In genomic region chr12:125211464-125211863, GRCh38 we compare ENCODE assay signal across 21 cellular contexts. TPM values are rescaled to one million over a fixed set of nuclear protein-coding genes. Genes with fewer than 3 reads are reported as not detected.
DNase-seq lines count a peak whose midpoint lies in the region; ATAC-seq, FAIRE-seq and TF ChIP-seq lines count a peak whose summit lies in the region.
"Had no signal": no experiment of that assay in that cellular context is flagged by ENCODE, and none has a peak within 500 bp of the region (broad histone marks: within the 10 kb centered on the region; RNA-seq: fewer than 3 reads in every experiment).

No MANE protein-coding gene starts in this region.

- H3K4me1 ChIP-seq in H1 (replicated peaks in 1 of 4; ENCODE audit: control insufficient read depth in 3 of 4, insufficient read depth in 4 of 4, low read length in 3 of 4) (peaks cover 6 to 21% (median 12%) of the 10 kb centered on the region in 4 experiments), neuronal stem cell (ENCODE audit: control insufficient read depth in 2 of 2, insufficient read depth in 1 of 2, low read depth in 1 of 2, low read length in 2 of 2) (peaks cover 0 to 13% of the 10 kb centered on the region in 2 donors), BE2C (no peaks in the 10 kb centered on the region)

- no peak overlapping the region for H2BK20ac ChIP-seq in H1 (ENCODE audit: low read length)

- H4K8ac ChIP-seq in H1 (ENCODE audit: extremely low read depth, insufficient read depth, low read length) (no peak overlapping the region), neuronal stem cell (ENCODE audit: low read depth, low read length) (no peak overlapping the region)

- H2BK12ac ChIP-seq in H1 (ENCODE audit: low read depth, low read length): 0 out of 2 replicates have a peak overlapping the region, but pooled peaks have one; percentile 50
- H2BK12ac ChIP-seq in neuronal stem cell (ENCODE audit: low read length): no peak overlapping the region

- H3K4me2 ChIP-seq in H1 (ENCODE audit: insufficient read depth in 1 of 2, low read depth in 2 of 2, low read length in 2 of 2) (no peak overlapping the region), neuronal stem cell (ENCODE audit: insufficient read depth, low read length, poor library complexity, severe bottlenecking) (no peak overlapping the region)
- H3K4me2 ChIP-seq: BLaER1 had no signal

- H4K91ac ChIP-seq in H1 (replicated peaks; ENCODE audit: insufficient read length, low read length) (no peak overlapping the region), neuronal stem cell (ENCODE audit: low read depth, low read length, poor library complexity) (no peak overlapping the region)

- H2BK15ac ChIP-seq in H1 (ENCODE audit: low read length): no peak overlapping the region
- no peak overlapping the region for H2BK15ac ChIP-seq in neuronal stem cell (ENCODE audit: low read length)

- H3K4me3 ChIP-seq in SK-N-MC: no peak overlapping the region
- H3K4me3 ChIP-seq in H1 (ENCODE audit: extremely low read depth in 1 of 4, insufficient read depth in 2 of 4, low read depth in 3 of 4, low read length in 4 of 4): no peak overlapping the region
- H3K4me3 ChIP-seq in neuronal stem cell (ENCODE audit: low read length in 2 of 2): no peak overlapping the region
- no peak overlapping the region for H3K4me3 ChIP-seq in BE2C (ENCODE audit: low read depth, low read length)
- H3K4me3 ChIP-seq: BLaER1 had no signal

- H3K9me3 ChIP-seq in SK-N-MC (ENCODE audit: low read depth, low read length): no peaks in the 10 kb centered on the region
- no peaks in the 10 kb centered on the region for H3K9me3 ChIP-seq in H1 (ENCODE audit: insufficient read depth in 2 of 2, low read depth in 1 of 2, low read length in 1 of 2)
- H3K9me3 ChIP-seq in neuronal stem cell (replicated peaks in 1 of 2; ENCODE audit: control insufficient read depth in 2 of 2, insufficient read depth in 1 of 2, low read depth in 1 of 2, low read length in 2 of 2): no peaks in the 10 kb centered on the region
- H3K9me3 ChIP-seq in BE2C: no peaks in the 10 kb centered on the region
- H3K9me3 ChIP-seq: BLaER1 had no signal

- no peak overlapping the region for H3K56ac ChIP-seq in H1 (replicated peaks; ENCODE audit: insufficient read length, low read depth, low read length)

- CTCF ChIA-PET in H1 (lab: Charles Lee; ENCODE audit: partially characterized antibody): interaction anchor here (0.7 to 2.6 kb wide), 4 partner anchors 10 to 184 kb away, joined by 3 to 12 read pairs (median 5); no protein-coding TSS in a partner anchor

- H2BK5ac ChIP-seq in H1 (ENCODE audit: low read depth, low read length) (no peak overlapping the region), neuronal stem cell (ENCODE audit: low read length) (no peak overlapping the region)

- no peak for TF ChIP-seq EP300 in H1 (IDR thresholded peaks at IDR 0.05; ENCODE audit: borderline replicate concordance in 1 of 2, low read depth in 2 of 2, low read length in 2 of 2)

- POLR2A ChIA-PET in H1 (lab: Charles Lee; ENCODE audit: partially characterized antibody): interaction anchor here (0.7 to 1.6 kb wide), 4 partner anchors 11 to 115 kb away, joined by 3 to 7 read pairs (median 4); no protein-coding TSS in a partner anchor

- no peak for TF ChIP-seq RAD21 in H1 (IDR thresholded peaks at IDR 0.05 in 1 of 2, conservative IDR thresholded peaks at IDR 0.05 in 1 of 2; ENCODE audit: low read depth in 2 of 2, low read length in 2 of 2)

- H3K36me3 ChIP-seq in SK-N-MC (ENCODE audit: insufficient read depth, low read length) (peaks cover 46% of the 10 kb centered on the region), H1 (ENCODE audit: control insufficient read depth in 2 of 4, insufficient read depth in 4 of 4, low read length in 3 of 4) (no peaks in the 10 kb centered on the region), neuronal stem cell (replicated peaks in 1 of 2; ENCODE audit: control insufficient read depth in 2 of 2, insufficient read depth in 2 of 2, low read length in 2 of 2) (peaks cover 0 to 2% of the 10 kb centered on the region in 2 donors), BE2C (no peaks in the 10 kb centered on the region)
- H3K36me3 ChIP-seq: BLaER1 had no signal

- no peak overlapping the region for H3K23ac ChIP-seq in H1 (ENCODE audit: insufficient read length)
- no peak overlapping the region for H3K23ac ChIP-seq in neuronal stem cell (ENCODE audit: low read depth, low read length, poor library complexity)

- peaks cover 12 to 31% of the 10 kb centered on the region in 2 experiments for H4K20me1 ChIP-seq in H1 (replicated peaks in 1 of 2; ENCODE audit: control insufficient read depth in 1 of 2, insufficient read depth in 2 of 2, low read length in 2 of 2)
- H4K20me1 ChIP-seq: BLaER1 had no signal

- no peaks in the 10 kb centered on the region for H3K23me2 ChIP-seq in H1 (ENCODE audit: low read depth, low read length)

- DNase-seq in SK-N-MC (ENCODE audit: low read depth, low spot score) (no peak), H1 (ENCODE audit: low read depth in 1 of 2, low spot score in 2 of 2) (no peak), neuronal stem cell (ENCODE audit: low spot score) (no peak), KG1 (lab: John Stamatoyannopoulos, UW) (no peak), BE2C (no peak)
- DNase-seq: ACHN; CD4-positive, alpha-beta memory T cell; DMS153; DMS79; GDM1; GOT3; H9; IMR-90 had no signal

- no peak overlapping the region for H4K5ac ChIP-seq in H1 (ENCODE audit: insufficient read length, low read depth, low read length)

- no peak for TF ChIP-seq POLR2A in H1 (IDR thresholded peaks at IDR 0.05; ENCODE audit: control extremely low read depth in 1 of 2, low read depth in 2 of 2, low read length in 2 of 2)

- H3K4ac ChIP-seq in H1 (replicated peaks; ENCODE audit: insufficient read length, low read depth, low read length) (no peak overlapping the region), neuronal stem cell (ENCODE audit: low read length) (no peak overlapping the region)

- H3K18ac ChIP-seq in H1 (ENCODE audit: extremely low read depth, low read length): no peak overlapping the region
- H3K18ac ChIP-seq in neuronal stem cell (ENCODE audit: low read length): peak overlapping the region; percentile 21

- H3K14ac ChIP-seq in H1 (ENCODE audit: insufficient read length) (no peak overlapping the region), neuronal stem cell (ENCODE audit: low read length) (no peak overlapping the region)

- TF ChIP-seq CTCF in H1 (IDR thresholded peaks at IDR 0.05; ENCODE audit: control extremely low read depth in 1 of 3, insufficient read depth in 1 of 3, low read depth in 1 of 3, low read length in 3 of 3): no peak
- TF ChIP-seq CTCF in BE2C (IDR thresholded peaks at IDR 0.05; ENCODE audit: low read depth, low read length): no peak

- ATAC-seq in GM19035 (IDR thresholded peaks at IDR 0.05; ENCODE audit: unreplicated experiment): no peak
- no peak for ATAC-seq in GM21825 (IDR thresholded peaks at IDR 0.05; ENCODE audit: unreplicated experiment)

- H3K79me1 ChIP-seq in H1 (ENCODE audit: low read depth, low read length): peaks cover 16% of the 10 kb centered on the region
- peaks cover 8% of the 10 kb centered on the region for H3K79me1 ChIP-seq in neuronal stem cell (ENCODE audit: low read depth, low read length)

- H3K27me3 ChIP-seq in H1 (replicated peaks in 1 of 4; ENCODE audit: control insufficient read depth in 3 of 4, extremely low read depth in 1 of 4, insufficient read depth in 3 of 4, low read length in 3 of 4) (no peaks in the 10 kb centered on the region), neuronal stem cell (ENCODE audit: control insufficient read depth in 3 of 3, insufficient read depth in 3 of 3, low read depth in 1 of 3, low read length in 3 of 3) (peaks cover 0 to 10% (median 0%) of the 10 kb centered on the region in 3 experiments), BE2C (peaks cover under 1% of the 10 kb centered on the region)
- H3K27me3 ChIP-seq: BLaER1 had no signal

- no peak overlapping the region for H2AK5ac ChIP-seq in H1 (ENCODE audit: low read depth, low read length)
- peak overlapping the region; percentile 16 for H2AK5ac ChIP-seq in neuronal stem cell (ENCODE audit: low read depth, low read length)

- H3K27ac ChIP-seq in SK-N-MC: peak overlapping the region; percentile 5; the same call in 1 of the 2 replicates
- H3K27ac ChIP-seq in H1 (ENCODE audit: low read depth, low read length): no peak overlapping the region
- no peak overlapping the region for H3K27ac ChIP-seq in neuronal stem cell (replicated peaks; ENCODE audit: low read length)
- H3K27ac ChIP-seq: BLaER1 had no signal

- H2BK120ac ChIP-seq in H1 (replicated peaks; ENCODE audit: low read depth, low read length) (no peak overlapping the region), neuronal stem cell (ENCODE audit: low read depth, low read length) (no peak overlapping the region)

- H2AFZ ChIP-seq in H1 (ENCODE audit: low read length): no peak overlapping the region
- H2AFZ ChIP-seq in neuronal stem cell (ENCODE audit: low read length): no peak overlapping the region

- H3K9ac ChIP-seq in SK-N-MC (ENCODE audit: insufficient read length): no peak overlapping the region
- no peak overlapping the region for H3K9ac ChIP-seq in H1 (replicated peaks in 1 of 4; ENCODE audit: extremely low read depth in 1 of 4, low read depth in 3 of 4, low read length in 3 of 4)
- no peak overlapping the region for H3K9ac ChIP-seq in neuronal stem cell (ENCODE audit: low read depth, low read length, poor library complexity)
- H3K9ac ChIP-seq: BLaER1 had no signal

- H3K79me2 ChIP-seq in H1 (ENCODE audit: control insufficient read depth in 1 of 2, insufficient read depth in 2 of 2, low read length in 2 of 2): peaks cover 0 to 94% of the 10 kb centered on the region in 2 experiments; a peak in 3 of 4 replicates

- 89% methylated on average over 7 of the region's 7 CpGs; no CpG with 5 or more reads in 1 of the 2 experiments for WGBS in H1 (ENCODE audit: extremely low coverage in 1 of 2, insufficient coverage in 1 of 2, insufficient read length in 1 of 2, insufficient replicate concordance in 2 of 2, low coverage in 1 of 2, low lambda C conversion rate in 2 of 2, missing lambda C conversion rate in 1 of 2), 2 experiments
- no CpG with 5 or more reads among the region's 7 CpGs for WGBS in neuronal stem cell (ENCODE audit: extremely low coverage in 2 of 2, insufficient read length in 2 of 2, insufficient replicate concordance in 1 of 2), 2 donors

- no peak for FAIRE-seq in H1 (lab: Jason Lieb, UNC)
- FAIRE-seq: A204.1, GM12892, GM18507, HTR-8/SVneo had no signal

TF ChIP-seq in H1, 55 proteins besides CTCF, POLR2A, EP300 and RAD21 (continues in another document):
- TF ChIP-seq SP4 (IDR thresholded peaks at IDR 0.05; ENCODE audit: low read length): no peak

RNA-seq across cellular contexts. Expression of gene TMEM132B, which starts 25.3 kb away (rescaled TPM):
- total RNA-seq in H1 (2021; fragmentation: NEBNext Ultra II Directional; extraction: Animal tissue kit (Norgen Biotek cat#: 25700)): 94.3 and 95.9 TPM in 2 replicates
- polyA plus RNA-seq in H1 (2011; rRNA removed): 18.7 and 20.3 TPM in 2 replicates
- 19.2 TPM for polyA plus RNA-seq in H1 (2011; cell fraction: cytosol; rRNA removed)
- polyA plus RNA-seq in H1 (2011; cell fraction: nucleus; rRNA removed): 108 TPM
- 45.0 to 66.0 TPM (median 51.4 TPM) in 4 replicates for polyA plus RNA-seq in H1 (2012, experiment 1 of 2)
- polyA plus RNA-seq in H1 (2012, experiment 2 of 2): 7.1 TPM
- 52.0 TPM for polyA plus RNA-seq in H1 (2013, experiment 1 of 2)
- polyA plus RNA-seq in H1 (2013, experiment 2 of 2): 51.0 TPM
- polyA minus RNA-seq in H1 (2011; rRNA and poly(A)+ RNA removed): 113 and 191 TPM in 2 replicates
- polyA minus RNA-seq in H1 (2011; cell fraction: cytosol; rRNA and poly(A)+ RNA removed): 34.1 TPM
- polyA minus RNA-seq in H1 (2011; cell fraction: nucleus; rRNA and poly(A)+ RNA removed): 219 TPM
- 24.9 TPM for polyA plus RNA-seq in neuronal stem cell (2013, experiment 1 of 2)
- polyA plus RNA-seq in neuronal stem cell (2013, experiment 2 of 2): 26.0 TPM
- polyA plus RNA-seq in BE2C (2012; ENCODE audit: insufficient read depth, insufficient read length, low read depth): 0.96 TPM
- total RNA-seq: CD4-positive, alpha-beta memory T cell had no signal
- polyA plus RNA-seq: CD14-positive monocyte; CD4-positive, alpha-beta memory T cell had no signal
